Comparison of ENCODE assay signal across 24 cellular contexts in the genomic region with DNA sequence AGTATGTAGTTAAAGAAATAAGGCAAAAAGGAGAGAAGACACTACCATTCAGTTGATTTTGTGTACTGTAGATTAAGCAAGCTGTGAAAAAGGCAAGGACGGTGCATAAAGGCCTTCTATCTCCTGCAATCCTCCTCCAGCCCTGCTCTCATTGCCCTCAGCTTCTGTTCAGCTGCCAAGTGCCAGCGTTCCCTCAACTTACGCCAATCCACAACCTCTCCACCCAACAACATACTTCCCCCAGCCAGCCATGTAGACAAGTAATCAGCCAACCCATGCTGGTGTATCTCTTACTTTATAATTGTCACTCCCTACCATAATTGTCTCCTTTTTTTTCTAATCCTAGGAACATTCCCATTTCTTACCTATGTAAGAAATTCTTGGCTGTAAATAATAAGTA.
DNase-seq lines count a peak whose midpoint lies in the region; ATAC-seq and TF ChIP-seq lines count a peak whose summit lies in the region.
"Had no signal": no experiment of that assay in that cellular context is flagged by ENCODE, and none has a peak within 500 bp of the region (broad histone marks: within the 10 kb centered on the region; RNA-seq: fewer than 3 reads in every experiment).

No MANE protein-coding gene starts in this region.

- POLR2A ChIA-PET in HEK293T (lab: Yijun Ruan, JAX): no interaction called here

- peak overlapping the region; percentile 5 for H3K4me3 Mint-ChIP-seq in dendritic cell treated with granulocyte-macrophage colony-stimulating factor and Interleukin-4, amounts not matched to agents 40 ng/mL and 50 ng/mL, for 4 days
- H3K4me3 Mint-ChIP-seq: activated CD4-positive, alpha-beta memory T cell treated with anti-CD3 and anti-CD28 coated beads for 36 hours; activated naive CD4-positive, alpha-beta T cell treated with anti-CD3 and anti-CD28 coated beads, Interleukin-2, amount 50 U/mL, for 24 hours; natural killer cell; stimulated activated naive CD8-positive, alpha-beta T cell treated with anti-CD3 and anti-CD28 coated beads, Interleukin-15, Interleukin-2, amounts not matched to agents 100 ng/mL and 50 ng/mL, for 24 hours had no signal

- peaks cover 3% of the 10 kb centered on the region for H3K27me3 Mint-ChIP-seq in dendritic cell treated with granulocyte-macrophage colony-stimulating factor and Interleukin-4, amounts not matched to agents 40 ng/mL and 50 ng/mL, for 4 days
- H3K27me3 Mint-ChIP-seq: activated CD4-positive, alpha-beta memory T cell treated with anti-CD3 and anti-CD28 coated beads for 36 hours; activated naive CD4-positive, alpha-beta T cell treated with anti-CD3 and anti-CD28 coated beads, Interleukin-2, amount 50 U/mL, for 24 hours; stimulated activated naive CD8-positive, alpha-beta T cell treated with anti-CD3 and anti-CD28 coated beads, Interleukin-15, Interleukin-2, amounts not matched to agents 100 ng/mL and 50 ng/mL, for 24 hours had no signal

- CTCF ChIA-PET in HEK293T (lab: Yijun Ruan, JAX): no interaction called here

- ATAC-seq in HG02981 (IDR thresholded peaks at IDR 0.05; ENCODE audit: unreplicated experiment) (peak; percentile 4), HG03442 (IDR thresholded peaks at IDR 0.05; ENCODE audit: unreplicated experiment) (no peak)
- ATAC-seq: A549; activated CD4-positive, CD25-positive, alpha-beta regulatory T cell treated with anti-CD3 and anti-CD28 coated beads, Interleukin-2, amount 50 U/mL, for 24 hours; Panc1 had no signal

- H3K27ac Mint-ChIP-seq in dendritic cell treated with granulocyte-macrophage colony-stimulating factor and Interleukin-4, amounts not matched to agents 40 ng/mL and 50 ng/mL, for 4 days: peak overlapping the region; percentile 82
- H3K27ac Mint-ChIP-seq: activated CD4-positive, alpha-beta memory T cell treated with anti-CD3 and anti-CD28 coated beads for 36 hours; activated naive CD4-positive, alpha-beta T cell treated with anti-CD3 and anti-CD28 coated beads, Interleukin-2, amount 50 U/mL, for 24 hours; activated T-helper 2 cell treated with anti-CD3 and anti-CD28 coated beads, Interferon-gamma antibody, Interleukin-2, Interleukin-4, amounts not matched to agents 10 μg/mL and 5 μg/mL and 100 μg/mL, durations not matched to agents 14 hours and 24 hours and 36 hours; natural killer cell; stimulated activated naive CD8-positive, alpha-beta T cell treated with anti-CD3 and anti-CD28 coated beads, Interleukin-15, Interleukin-2, amounts not matched to agents 100 ng/mL and 50 ng/mL, for 24 hours had no signal

- H3K9me3 Mint-ChIP-seq in dendritic cell treated with granulocyte-macrophage colony-stimulating factor and Interleukin-4, amounts not matched to agents 40 ng/mL and 50 ng/mL, for 4 days: no peaks in the 10 kb centered on the region
- H3K9me3 Mint-ChIP-seq: activated CD4-positive, alpha-beta memory T cell treated with anti-CD3 and anti-CD28 coated beads for 36 hours; activated naive CD4-positive, alpha-beta T cell treated with anti-CD3 and anti-CD28 coated beads, Interleukin-2, amount 50 U/mL, for 24 hours; activated T-helper 2 cell treated with anti-CD3 and anti-CD28 coated beads, Interferon-gamma antibody, Interleukin-2, Interleukin-4, amounts not matched to agents 10 μg/mL and 5 μg/mL and 100 μg/mL, durations not matched to agents 14 hours and 24 hours and 36 hours; natural killer cell; stimulated activated naive CD8-positive, alpha-beta T cell treated with anti-CD3 and anti-CD28 coated beads, Interleukin-15, Interleukin-2, amounts not matched to agents 100 ng/mL and 50 ng/mL, for 24 hours had no signal

- intact Hi-C loops in dendritic cell treated with granulocyte-macrophage colony-stimulating factor and Interleukin-4, amounts not matched to agents 40 ng/mL and 50 ng/mL, for 4 days (cut with micrococcal nuclease): loop anchor here (5.0 kb wide), 1 partner anchor 465 kb away; a partner anchor contains a TSS

- no peaks in the 10 kb centered on the region for H3K36me3 Mint-ChIP-seq in dendritic cell treated with granulocyte-macrophage colony-stimulating factor and Interleukin-4, amounts not matched to agents 40 ng/mL and 50 ng/mL, for 4 days (ENCODE audit: low read depth)
- H3K36me3 Mint-ChIP-seq: activated CD4-positive, alpha-beta memory T cell treated with anti-CD3 and anti-CD28 coated beads for 36 hours; activated naive CD4-positive, alpha-beta T cell treated with anti-CD3 and anti-CD28 coated beads, Interleukin-2, amount 50 U/mL, for 24 hours; natural killer cell had no signal

- peaks cover 34% of the 10 kb centered on the region for H3K4me1 Mint-ChIP-seq in dendritic cell treated with granulocyte-macrophage colony-stimulating factor and Interleukin-4, amounts not matched to agents 40 ng/mL and 50 ng/mL, for 4 days (ENCODE audit: low read depth)
- H3K4me1 Mint-ChIP-seq: activated naive CD4-positive, alpha-beta T cell treated with anti-CD3 and anti-CD28 coated beads, Interleukin-2, amount 50 U/mL, for 24 hours had no signal

- DNase-seq in CD1c-positive myeloid dendritic cell (ENCODE audit: extremely low spot score): peak; percentile 28
- DNase-seq in NOMO-1 treated with DMSO at 0.1 percent for 48 hours (lab: John Stamatoyannopoulos, UW; ENCODE audit: unreplicated experiment): peak; percentile 40
- DNase-seq in UCSD-AML1 (lab: John Stamatoyannopoulos, UW; ENCODE audit: unreplicated experiment): no peak
- DNase-seq in HEK293T (ENCODE audit: extremely low spot score): no peak
- no peak for DNase-seq in NCI-H1048 (lab: John Stamatoyannopoulos, UW)
- DNase-seq: activated CD4-positive, alpha-beta memory T cell treated with anti-CD3 and anti-CD28 coated beads for 36 hours; activated CD8-positive, alpha-beta memory T cell treated with anti-CD3 and anti-CD28 coated beads, Interleukin-2, amount 50 U/mL, for 4 hours; effector CD4-positive, alpha-beta T cell; natural killer cell; NCI-H1436 treated with DMSO at 0.1 percent for 48 hours; NCI-H345; NCI-H774; SHP77; stimulated activated CD4-positive, alpha-beta T cell treated with anti-CD3 and anti-CD28 coated beads, Interleukin-15, amount 100 ng/mL, for 24 hours; tibial artery had no signal

TF ChIP-seq in HEK293T, 16 proteins besides CTCF, POLR2A, EP300 and RAD21:
- TF ChIP-seq FOXM1 (IDR thresholded peaks at IDR 0.05; ENCODE audit: borderline replicate concordance) (no peak), L3MBTL2 (conservative IDR thresholded peaks at IDR 0.05) (no peak), ARNT (IDR thresholded peaks at IDR 0.05) (no peak), BHLHE40 (IDR thresholded peaks at IDR 0.05; ENCODE audit: borderline replicate concordance) (no peak), TARDBP (IDR thresholded peaks at IDR 0.05) (no peak), FOXK2 (IDR thresholded peaks at IDR 0.05) (no peak), HDGF (IDR thresholded peaks at IDR 0.05; ENCODE audit: borderline replicate concordance) (no peak), ZNF384 (IDR thresholded peaks at IDR 0.05) (no peak)

Comparison
In these comparisons a context has a peak if more than half of its experiments do, and no peak if none do; other contexts are left out.
1. DNase-seq: peak in CD1c-positive myeloid dendritic cell (single experiment) and NOMO-1 treated with DMSO at 0.1 percent for 48 hours (single experiment); none in UCSD-AML1 (single experiment), HEK293T (single experiment) and NCI-H1048 (single experiment).